Comparison of ENCODE assay signal across 18 cellular contexts in the genomic region with DNA sequence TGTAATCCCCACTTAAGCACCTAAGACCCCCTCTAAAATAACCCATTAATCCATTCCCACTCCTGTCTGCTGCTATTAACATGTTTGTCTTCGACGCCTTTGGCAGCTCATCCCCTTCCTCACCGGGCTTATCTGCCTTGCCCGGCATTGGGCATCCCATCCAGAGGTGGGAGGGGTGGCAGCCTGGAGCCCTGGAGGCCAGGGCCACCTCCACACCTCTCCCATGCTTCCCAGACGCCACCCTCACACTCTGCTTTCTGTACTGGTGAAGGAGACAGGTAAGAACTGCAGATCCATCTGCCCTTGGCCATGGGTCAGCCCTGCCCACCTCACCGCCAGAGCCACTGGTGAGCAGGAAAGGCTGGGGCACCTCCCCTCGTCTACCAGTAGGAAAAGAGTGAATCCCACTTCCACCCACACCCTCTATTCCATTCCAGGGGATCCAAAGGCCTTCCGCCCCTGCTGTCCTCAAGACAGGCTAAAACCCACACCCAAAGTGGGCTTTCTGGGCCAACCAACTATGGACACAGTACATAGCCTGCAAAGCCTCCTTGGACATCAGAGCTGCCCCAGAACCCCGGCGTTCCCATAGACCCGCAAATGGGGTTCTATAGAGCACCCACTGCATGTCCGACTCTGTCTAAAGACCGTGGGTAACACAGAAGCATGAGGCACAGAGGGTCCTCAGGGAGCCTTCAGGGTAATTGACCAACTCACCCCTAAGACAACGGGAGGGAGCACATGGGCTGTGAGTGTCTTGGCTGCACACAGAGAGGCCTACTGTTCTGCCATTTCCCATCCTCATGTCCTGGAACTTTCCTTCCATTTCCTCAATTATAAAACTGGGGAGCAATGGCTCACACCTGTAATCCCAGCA. TPM values are rescaled to one million over a fixed set of nuclear protein-coding genes. Genes with fewer than 3 reads are reported as not detected.
DNase-seq lines count a peak whose midpoint lies in the region; ATAC-seq and TF ChIP-seq lines count a peak whose summit lies in the region.
"Had no signal": no experiment of that assay in that cellular context is flagged by ENCODE, and none has a peak within 500 bp of the region (broad histone marks: within the 10 kb centered on the region; RNA-seq: fewer than 3 reads in every experiment).

No MANE protein-coding gene starts in this region.

- H3K4me2 ChIP-seq in SK-N-SH: no peak overlapping the region
- no peak overlapping the region for H3K4me2 ChIP-seq in H9 (ENCODE audit: insufficient read depth, insufficient read length, low read length)
- H3K4me2 ChIP-seq: BLaER1, GM23338 had no signal

- no peak overlapping the region for H3K56ac ChIP-seq in H9 (ENCODE audit: insufficient read length, low read depth, low read length)

- H2AFZ ChIP-seq in SK-N-SH (ENCODE audit: low read depth) (no peak overlapping the region), H9 (ENCODE audit: low read length) (no peak overlapping the region)
- H2AFZ ChIP-seq: GM23338 had no signal

- no peak overlapping the region for H3K23ac ChIP-seq in H9 (ENCODE audit: insufficient read length, low read depth, low read length)

- H2BK20ac ChIP-seq in H9 (ENCODE audit: low read depth, low read length, poor library complexity, severe bottlenecking): no peak overlapping the region

- H4K8ac ChIP-seq in H9 (replicated peaks; ENCODE audit: insufficient read length, low read depth, low read length): no peak overlapping the region

- H3K27me3 Mint-ChIP-seq in H9 (ENCODE audit: low read depth) (peaks cover 12% of the 10 kb centered on the region), glutamatergic neuron (ENCODE audit: unreplicated experiment) (peaks cover 5% of the 10 kb centered on the region)

- no peaks in the 10 kb centered on the region; a peak in 1 of 4 replicates for H3K4me1 ChIP-seq in SK-N-SH (ENCODE audit: control insufficient read depth in 1 of 2, insufficient read depth in 2 of 2, low read depth in 1 of 2, low read length in 1 of 2)
- H3K4me1 ChIP-seq in H9 (ENCODE audit: insufficient read depth, low read length): no peaks in the 10 kb centered on the region
- no peaks in the 10 kb centered on the region for H3K4me1 ChIP-seq in esophagus muscularis mucosa
- H3K4me1 ChIP-seq: ascending aorta, BLaER1 had no signal

- H4K5ac ChIP-seq in H9 (ENCODE audit: insufficient read length, low read depth, low read length): no peak overlapping the region

- H3K36me3 ChIP-seq in SK-N-SH (replicated peaks in 1 of 2; ENCODE audit: control insufficient read depth in 1 of 2, insufficient read depth in 2 of 2, low read length in 1 of 2) (no peaks in the 10 kb centered on the region), esophagus muscularis mucosa (no peaks in the 10 kb centered on the region)
- H3K36me3 ChIP-seq: ascending aorta, BLaER1 had no signal

- H3K27ac Mint-ChIP-seq in H9: peak overlapping the region in 1 of 3 experiments; percentile 92; a peak in 2 of 7 replicates
- H3K27ac Mint-ChIP-seq in glutamatergic neuron (ENCODE audit: unreplicated experiment): no peak overlapping the region
- H3K27ac Mint-ChIP-seq: GM23338 had no signal

- H3K27ac ChIP-seq in SK-N-SH (ENCODE audit: low read depth in 2 of 2, low read length in 1 of 2): no peak overlapping the region
- no peak overlapping the region for H3K27ac ChIP-seq in H9 (ENCODE audit: insufficient read length, low read depth, low read length)
- no peak overlapping the region for H3K27ac ChIP-seq in esophagus muscularis mucosa (replicated peaks in 1 of 4)
- H3K27ac ChIP-seq: 22Rv1, ascending aorta, BLaER1 had no signal

- no peak overlapping the region for H2AK5ac ChIP-seq in H9 (ENCODE audit: insufficient read length, low read length)

- H3K9me3 Mint-ChIP-seq in H9 (peaks cover 0 to 4% of the 10 kb centered on the region in 2 experiments; a peak in 2 of 5 replicates), glutamatergic neuron (ENCODE audit: unreplicated experiment) (peaks cover 4% of the 10 kb centered on the region)

- intact Hi-C loops in esophagus muscularis mucosa (cut with DNase I): no loop called here
- intact Hi-C loops in sciatic nerve (cut with DNase I): no loop called here

- H3K4me3 ChIP-seq in SK-N-SH (ENCODE audit: low read depth in 2 of 2, low read length in 1 of 2) (no peak overlapping the region), esophagus muscularis mucosa (no peak overlapping the region)
- H3K4me3 ChIP-seq: ascending aorta, BLaER1, GM23338 had no signal

- no peak overlapping the region for H2BK15ac ChIP-seq in H9 (ENCODE audit: low read depth, low read length)

- H2BK12ac ChIP-seq in H9 (ENCODE audit: insufficient read length, low read depth, low read length): no peak overlapping the region

- CTCF ChIA-PET in SK-N-SH (lab: Yijun Ruan, JAX): interaction anchor here (1.5 to 1.7 kb wide), 2 partner anchors 21 to 22 kb away, joined by 4 to 5 read pairs; no protein-coding TSS in a partner anchor

- no peak overlapping the region for H3T11ph ChIP-seq in H9 (ENCODE audit: low read length)

- DNase-seq in SK-N-SH: peak; percentile 18
- peak; percentile 22 for DNase-seq in H9
- DNase-seq in esophagus muscularis mucosa (ENCODE audit: extremely low spot score): peak; percentile 77
- DNase-seq in sciatic nerve (ENCODE audit: low spot score): peak; percentile 44
- no peak for DNase-seq in SW 1271 (lab: John Stamatoyannopoulos, UW)
- DNase-seq in glutamatergic neuron: no peak
- DNase-seq: activated CD4-positive, alpha-beta T cell treated with anti-CD3 and anti-CD28 coated beads, Interleukin-2, amount 50 U/mL, for 1 hour; GF-D8; MM.1S; NCI-H2029; occipital lobe; stimulated activated CD4-positive, alpha-beta T cell treated with anti-CD3 and anti-CD28 coated beads, Interleukin-4, amount 100 ng/mL, for 1 hour had no signal

- H3K9me2 ChIP-seq in SK-N-SH: no peaks in the 10 kb centered on the region

- no peak overlapping the region for H3K14ac ChIP-seq in H9 (ENCODE audit: insufficient read depth, low read length)

- no peak for TF ChIP-seq RAD21 in SK-N-SH (IDR thresholded peaks at IDR 0.05; ENCODE audit: low read length)

- POLR2A ChIA-PET in SK-N-SH (lab: Yijun Ruan, JAX): no interaction called here

- no peak overlapping the region for H3K4ac ChIP-seq in H9 (ENCODE audit: low read depth, low read length)

- H2BK5ac ChIP-seq in H9 (ENCODE audit: insufficient read length, low read length): no peak overlapping the region

- no peak overlapping the region for H3K9ac ChIP-seq in SK-N-SH
- H3K9ac ChIP-seq in H9 (ENCODE audit: extremely low read depth, insufficient read length, low read length): no peak overlapping the region
- H3K9ac ChIP-seq: BLaER1 had no signal

- peaks cover 3 to 5% of the 10 kb centered on the region in 2 experiments; a peak in 3 of 4 replicates for H3K4me1 Mint-ChIP-seq in H9
- H3K4me1 Mint-ChIP-seq in glutamatergic neuron (ENCODE audit: low read depth, unreplicated experiment): no peaks in the 10 kb centered on the region

- no peaks in the 10 kb centered on the region for H3K79me2 ChIP-seq in SK-N-SH (ENCODE audit: insufficient read depth)
- H3K79me2 ChIP-seq in H9 (ENCODE audit: insufficient read depth, low read length): no peaks in the 10 kb centered on the region

- no peak overlapping the region for H3K18ac ChIP-seq in H9 (ENCODE audit: insufficient read length, low read depth, low read length)

- peaks cover 0 to 4% (median 0%) of the 10 kb centered on the region in 3 experiments; a peak in 1 of 7 replicates for H3K36me3 Mint-ChIP-seq in H9 (ENCODE audit: insufficient read depth in 1 of 3, low read depth in 3 of 3)
- H3K36me3 Mint-ChIP-seq in glutamatergic neuron (ENCODE audit: unreplicated experiment): no peaks in the 10 kb centered on the region

- H2BK120ac ChIP-seq in H9 (ENCODE audit: low read depth, low read length, poor library complexity, severe bottlenecking): no peak overlapping the region

- H4K91ac ChIP-seq in H9 (ENCODE audit: insufficient read length, low read depth, low read length): no peak overlapping the region

- H4K20me1 ChIP-seq in SK-N-SH (ENCODE audit: insufficient read depth): no peaks in the 10 kb centered on the region
- H4K20me1 ChIP-seq in H9 (ENCODE audit: control insufficient read depth, insufficient read depth, insufficient read length): no peaks in the 10 kb centered on the region
- H4K20me1 ChIP-seq: BLaER1 had no signal

- no peaks in the 10 kb centered on the region for H3K23me2 ChIP-seq in H9 (ENCODE audit: insufficient read length, low read depth, low read length, poor library complexity, severe bottlenecking)

- ATAC-seq in SK-N-SH treated with all-trans-retinoic acid at 6 μM for 48 hours: no peak
- ATAC-seq in sciatic nerve: no peak
- ATAC-seq in GM19023 (IDR thresholded peaks at IDR 0.05; ENCODE audit: unreplicated experiment): no peak
- ATAC-seq: GM23338 had no signal

- no peak for TF ChIP-seq POLR2A in esophagus muscularis mucosa (IDR thresholded peaks at IDR 0.05; ENCODE audit: low read depth)

- TF ChIP-seq CTCF in SK-N-SH (IDR thresholded peaks at IDR 0.05) (no peak), H9 (conservative IDR thresholded peaks at IDR 0.05) (no peak), esophagus muscularis mucosa (IDR thresholded peaks at IDR 0.05) (no peak), glutamatergic neuron (IDR thresholded peaks at IDR 0.05; ENCODE audit: partially characterized antibody, unreplicated experiment) (no peak)

- no peak for TF ChIP-seq EP300 in SK-N-SH (IDR thresholded peaks at IDR 0.05; ENCODE audit: borderline replicate concordance in 1 of 2, low read depth in 1 of 2, low read length in 1 of 2)
- TF ChIP-seq EP300 in esophagus muscularis mucosa (IDR thresholded peaks at IDR 0.05): no peak

- H3K27me3 ChIP-seq in SK-N-SH (ENCODE audit: insufficient read depth) (peaks cover 10% of the 10 kb centered on the region; the same call in 1 of the 2 replicates), H9 (ENCODE audit: insufficient read depth, low read length) (no peaks in the 10 kb centered on the region), esophagus muscularis mucosa (peaks cover 0 to 36% (median 0%) of the 10 kb centered on the region in 4 donors)
- H3K27me3 ChIP-seq: ascending aorta, BLaER1 had no signal

- H3K79me1 ChIP-seq in H9 (ENCODE audit: insufficient read depth, low read depth, low read length, poor library complexity, severe bottlenecking): no peaks in the 10 kb centered on the region

- 0 out of 2 replicates have a peak, but pooled peaks cover 6% of the 10 kb centered on the region for H3K9me3 ChIP-seq in SK-N-SH
- no peaks in the 10 kb centered on the region for H3K9me3 ChIP-seq in H9 (ENCODE audit: control insufficient read depth, low read depth, low read length)
- H3K9me3 ChIP-seq in esophagus muscularis mucosa: peaks cover 0 to 5% (median under 1%) of the 10 kb centered on the region in 4 donors

- 50% methylated on average over 14 of the region's 14 CpGs for WGBS in SK-N-SH (ENCODE audit: low lambda C conversion rate)
- no CpG with 5 or more reads among the region's 14 CpGs for WGBS in H9 (ENCODE audit: extremely low coverage, insufficient read length, low lambda C conversion rate)
- WGBS in esophagus muscularis mucosa: 74% methylated on average over 10 of the region's 14 CpGs

- H3K4me3 Mint-ChIP-seq in H9 (no peak overlapping the region), glutamatergic neuron (ENCODE audit: unreplicated experiment) (no peak overlapping the region)
- H3K4me3 Mint-ChIP-seq: GM23338 had no signal

- H3F3A ChIP-seq in SK-N-SH (replicated peaks; ENCODE audit: insufficient read depth): no peaks in the 10 kb centered on the region

RNA-seq across cellular contexts. Expression of a gene that starts 23.3 kb away (rescaled TPM):
- polyA plus RNA-seq in SK-N-SH (2012; rRNA removed): not detected in 2 replicates
- polyA plus RNA-seq in SK-N-SH (2012; cell fraction: cytosol; rRNA removed): 0.04 TPM in 1 of 2 replicates, not detected in the other
- 0.04 and 0.12 TPM in 2 replicates for polyA plus RNA-seq in SK-N-SH (2012; cell fraction: nucleus; rRNA removed)
- total RNA-seq in H9 (2021) (10.2 and 12.4 TPM in 2 replicates), esophagus muscularis mucosa (10 to 100 TPM in 3 of 4 donors, 1 to 10 TPM in 1; 3.4 to 43.8 (median 17.2) TPM), sciatic nerve (not detected), glutamatergic neuron (ENCODE audit: unreplicated experiment) (110 TPM)
- total RNA-seq: ascending aorta had no signal

Comparison
In these comparisons a context has a peak if more than half of its experiments do, and no peak if none do; other contexts are left out.
1. DNase-seq: peak in SK-N-SH (single experiment), H9 (single experiment), esophagus muscularis mucosa (single experiment) and sciatic nerve (single experiment); none in SW 1271 (0 of 2) and glutamatergic neuron (single experiment).